In genomic region chr16:30948087-30948955, GRCh38 we compare ENCODE assay signal across 1 cellular context.
TF ChIP-seq lines count a peak whose summit lies in the region.

No MANE protein-coding gene starts in this region.

TF ChIP-seq in HepG2, 621 proteins besides CTCF, POLR2A, EP300 and RAD21 (continued from another document and continues in another):
- no peak; the same call in 1 of the 2 replicates for TF ChIP-seq ZNF770 (CRISPR knock-in tag; IDR thresholded peaks at IDR 0.05)
- TF ChIP-seq PBX2 (CRISPR knock-in tag; IDR thresholded peaks at IDR 0.05): peak; percentile 92
- no peak for TF ChIP-seq GATAD1 (CRISPR knock-in tag; IDR thresholded peaks at IDR 0.05)
- TF ChIP-seq ZNF512 (CRISPR knock-in tag; IDR thresholded peaks at IDR 0.05): no peak
- TF ChIP-seq ZNF451 (CRISPR knock-in tag; IDR thresholded peaks at IDR 0.05): no peak
- TF ChIP-seq CSRNP2 (CRISPR knock-in tag; conservative IDR thresholded peaks at IDR 0.05; ENCODE audit: low read depth): no peak
- TF ChIP-seq SP2 (CRISPR knock-in tag; IDR thresholded peaks at IDR 0.05): peak; percentile 86
- 0 out of 2 replicates have a peak, but pooled peaks have one; percentile 27 for TF ChIP-seq KLF12 (CRISPR knock-in tag; IDR thresholded peaks at IDR 0.05; ENCODE audit: borderline replicate concordance)
- TF ChIP-seq ZHX1 (CRISPR knock-in tag; IDR thresholded peaks at IDR 0.05; ENCODE audit: low read depth): peak; percentile 23; the same call in 1 of the 2 replicates
- no peak for TF ChIP-seq ZMAT3 (CRISPR knock-in tag; conservative IDR thresholded peaks at IDR 0.05)
- no peak for TF ChIP-seq ZFAT (CRISPR knock-in tag; conservative IDR thresholded peaks at IDR 0.05)
- TF ChIP-seq TMF1 (CRISPR knock-in tag; IDR thresholded peaks at IDR 0.05; ENCODE audit: low read depth): no peak
- no peak for TF ChIP-seq ARNTL (CRISPR knock-in tag; IDR thresholded peaks at IDR 0.05)
- TF ChIP-seq HMGXB4 (CRISPR knock-in tag; IDR thresholded peaks at IDR 0.05; ENCODE audit: borderline replicate concordance in 1 of 2, low read depth in 1 of 2): no peak
- no peak for TF ChIP-seq ATF7 (IDR thresholded peaks at IDR 0.05)
- no peak for TF ChIP-seq ATF7 (CRISPR knock-in tag; IDR thresholded peaks at IDR 0.05)
- TF ChIP-seq ZNF513 (CRISPR knock-in tag; conservative IDR thresholded peaks at IDR 0.05): no peak
- TF ChIP-seq MXI1 (IDR thresholded peaks at IDR 0.05; ENCODE audit: borderline replicate concordance, low read depth, low read length): peak; percentile 88
- TF ChIP-seq HNF4A (CRISPR knock-in tag; IDR thresholded peaks at IDR 0.05): 0 out of 2 replicates have a peak, but pooled peaks have one; percentile 3
- TF ChIP-seq UBTF (CRISPR knock-in tag; IDR thresholded peaks at IDR 0.05): no peak
- no peak for TF ChIP-seq MYC (CRISPR knock-in tag; IDR thresholded peaks at IDR 0.05; ENCODE audit: borderline replicate concordance)
- TF ChIP-seq MAFF (IDR thresholded peaks at IDR 0.05; ENCODE audit: low read depth, low read length): no peak
- 0 out of 2 replicates have a peak, but pooled peaks have one; percentile 4 for TF ChIP-seq ZNF17 (CRISPR knock-in tag; IDR thresholded peaks at IDR 0.05)
- TF ChIP-seq MAF1 (CRISPR knock-in tag; IDR thresholded peaks at IDR 0.05; ENCODE audit: borderline replicate concordance): no peak
- no peak for TF ChIP-seq ZNF564 (CRISPR knock-in tag; IDR thresholded peaks at IDR 0.05)
- TF ChIP-seq NFYB (CRISPR knock-in tag; IDR thresholded peaks at IDR 0.05): peak; percentile 74
- TF ChIP-seq ZBTB21 (CRISPR knock-in tag; IDR thresholded peaks at IDR 0.05): no peak
- TF ChIP-seq ZNF33B (CRISPR knock-in tag; IDR thresholded peaks at IDR 0.05): no peak
- TF ChIP-seq FOXM1 (CRISPR knock-in tag; IDR thresholded peaks at IDR 0.05): no peak
- no peak for TF ChIP-seq ZFX (CRISPR knock-in tag; IDR thresholded peaks at IDR 0.05; ENCODE audit: low read depth)
- TF ChIP-seq ZKSCAN5 (CRISPR knock-in tag; IDR thresholded peaks at IDR 0.05): no peak
- no peak for TF ChIP-seq ZGPAT (CRISPR knock-in tag; IDR thresholded peaks at IDR 0.05)
- no peak for TF ChIP-seq HMG20B (CRISPR knock-in tag; conservative IDR thresholded peaks at IDR 0.05)
- TF ChIP-seq U2AF2 (IDR thresholded peaks at IDR 0.05; ENCODE audit: low read depth, low read length): peak; percentile 86
- no peak for TF ChIP-seq ZNF772 (CRISPR knock-in tag; IDR thresholded peaks at IDR 0.05)
- no peak for TF ChIP-seq ZNF543 (CRISPR knock-in tag; IDR thresholded peaks at IDR 0.05)
- TF ChIP-seq SMAD1 (CRISPR knock-in tag; IDR thresholded peaks at IDR 0.05; ENCODE audit: borderline replicate concordance, low read depth): no peak
- TF ChIP-seq NBN (conservative IDR thresholded peaks at IDR 0.05): no peak
- no peak for TF ChIP-seq ZBTB4 (CRISPR knock-in tag; IDR thresholded peaks at IDR 0.05; ENCODE audit: borderline replicate concordance)
- no peak; the same call in 1 of the 2 replicates for TF ChIP-seq ZNF816 (CRISPR knock-in tag; IDR thresholded peaks at IDR 0.05; ENCODE audit: borderline replicate concordance)
- no peak for TF ChIP-seq IKZF5 (CRISPR knock-in tag; IDR thresholded peaks at IDR 0.05)
